8 cellular contexts compared by ENCODE assay signal in genomic region chr12:15856097-15856982, GRCh38. TPM values are rescaled to one million over a fixed set of nuclear protein-coding genes. Genes with fewer than 3 reads are reported as not detected.
DNase-seq lines count a peak whose midpoint lies in the region; FAIRE-seq and TF ChIP-seq lines count a peak whose summit lies in the region.

No MANE protein-coding gene starts in this region.

- H3K4me3 Mint-ChIP-seq in MCF 10A (ENCODE audit: unreplicated experiment): no peak overlapping the region

- peak in 5 of 6 experiments; percentile 20 to 64 (median 32) for DNase-seq in stimulated activated naive CD4-positive, alpha-beta T cell (lab: John Stamatoyannopoulos, UW)
- no peak for DNase-seq in stimulated activated naive CD4-positive, alpha-beta T cell treated with Interleukin-2 at 50 U/mL for 16 hours (lab: John Stamatoyannopoulos, UW)
- DNase-seq in HTR-8/SVneo (ENCODE audit: insufficient read length, low spot score) (peak; percentile 26), RWPE1 (ENCODE audit: low spot score) (peak; percentile 32), MCF 10A (ENCODE audit: unreplicated experiment) (peak; percentile 76), D341Med (ENCODE audit: low spot score) (no peak)
- DNase-seq in stimulated activated CD8-positive, alpha-beta memory T cell treated with anti-CD3 and anti-CD28 coated beads, Interleukin-4, amount 100 ng/mL, for 48 hours: peak; percentile 33

- no peaks in the 10 kb centered on the region for H3K27me3 Mint-ChIP-seq in MCF 10A (ENCODE audit: insufficient read depth, unreplicated experiment)

- H3K27ac Mint-ChIP-seq in MCF 10A (ENCODE audit: low read depth, unreplicated experiment): peak overlapping the region; percentile 75

- H3K36me3 Mint-ChIP-seq in MCF 10A (ENCODE audit: insufficient read depth, unreplicated experiment): peaks cover 5% of the 10 kb centered on the region

- H3K4me1 Mint-ChIP-seq in MCF 10A (ENCODE audit: insufficient read depth, unreplicated experiment): peaks cover 26% of the 10 kb centered on the region

- CTCF ChIA-PET in RWPE1 (lab: Yijun Ruan, JAX): interaction anchor here (0.6 to 2.6 kb wide), 10 partner anchors 10 to 579 kb away, joined by 3 to 17 read pairs (median 3); no protein-coding TSS in a partner anchor
- CTCF ChIA-PET in MCF 10A (lab: Yijun Ruan, JAX): interaction anchor here (0.6 to 7.9 kb wide), 38 partner anchors 8 to 1153 kb away, joined by 3 to 222 read pairs (median 4); no protein-coding TSS in a partner anchor

- BruUV-seq in MCF 10A (replicated peaks; lab: Mats Ljungman, UMichigan): no TSS peak

- POLR2A ChIA-PET in RWPE1 (lab: Yijun Ruan, JAX; ENCODE audit: low non-redundant PET) (no interaction called here), MCF 10A (lab: Yijun Ruan, JAX) (interaction anchor here (0.6 to 2.8 kb wide), 15 partner anchors 26 to 579 kb away, joined by 3 to 34 read pairs (median 5); partner anchors contain the start of genes EPS8 and STRAP)

- no peak for FAIRE-seq in HTR-8/SVneo (lab: Jason Lieb, UNC)
- peak; percentile 92 for FAIRE-seq in islet of Langerhans (lab: Jason Lieb, UNC)

- no peaks in the 10 kb centered on the region for H3K9me3 Mint-ChIP-seq in MCF 10A (ENCODE audit: unreplicated experiment)

- H3K27ac ChIP-seq in RWPE1: no peak overlapping the region

- TF ChIP-seq CTCF in RWPE1 (conservative IDR thresholded peaks at IDR 0.05; ENCODE audit: low read depth): peak; percentile 59
- peak; percentile 82 for TF ChIP-seq CTCF in MCF 10A (IDR thresholded peaks at IDR 0.05; ENCODE audit: unreplicated experiment)

- intact Hi-C loops in MCF 10A (cut with micrococcal nuclease): loop anchor here (1.0 to 10.0 kb wide), 7 partner anchors 42 to 702 kb away; no protein-coding TSS in a partner anchor

RNA-seq across cellular contexts. Expression of gene STRAP, which starts 25.8 kb away (rescaled TPM):
- total RNA-seq in MCF 10A (2022): 203 and 233 TPM in 2 replicates

RNA-seq across cellular contexts. Expression of gene DERA, which starts 54.8 kb away (rescaled TPM):
- total RNA-seq in MCF 10A (2022): 39.1 and 40.8 TPM in 2 replicates

Comparison
In these comparisons a context has a peak if more than half of its experiments do, and no peak if none do; other contexts are left out.
1. DNase-seq: peak in stimulated activated naive CD4-positive, alpha-beta T cell (5 of 6), HTR-8/SVneo (single experiment), RWPE1 (single experiment), MCF 10A (single experiment) and stimulated activated CD8-positive, alpha-beta memory T cell treated with anti-CD3 and anti-CD28 coated beads, Interleukin-4, amount 100 ng/mL, for 48 hours (single experiment); none in stimulated activated naive CD4-positive, alpha-beta T cell treated with Interleukin-2 at 50 U/mL for 16 hours (single experiment) and D341Med (single experiment).